Comparison of ENCODE assay signal across 20 cellular contexts in genomic region chr7:22344655-22345054, GRCh38.
"Had no signal": no experiment of that assay in that cellular context is flagged by ENCODE, and none has a peak within 500 bp of the region (broad histone marks: within the 10 kb centered on the region; RNA-seq: fewer than 3 reads in every experiment).

No MANE protein-coding gene starts in this region.

- H3K9me3 Mint-ChIP-seq: dendritic cell treated with granulocyte-macrophage colony-stimulating factor and Interleukin-4, amounts not matched to agents 40 ng/mL and 50 ng/mL, for 4 days had no signal

- H3K27me3 ChIP-seq: esophagus squamous epithelium, spleen, thyroid gland, upper lobe of left lung, uterus had no signal

- H3K4me1 ChIP-seq: psoas muscle, thyroid gland, uterus had no signal

- H3K4me3 ChIP-seq: esophagus squamous epithelium, psoas muscle, spleen, thyroid gland, upper lobe of left lung, uterus had no signal

- FAIRE-seq: kidney had no signal

- H3K9me3 ChIP-seq: esophagus squamous epithelium, psoas muscle, spleen, thyroid gland, upper lobe of left lung, uterus had no signal

- H3K27ac Mint-ChIP-seq: dendritic cell treated with granulocyte-macrophage colony-stimulating factor and Interleukin-4, amounts not matched to agents 40 ng/mL and 50 ng/mL, for 4 days; nephron progenitor cell; stimulated activated naive B cell treated with anti-CD40 and anti-IgM and Interleukin-4, amounts not matched to agents 10 μg/mL and 1 μg/mL and 100 μg/mL, for 72 hours had no signal

- H3K4me3 Mint-ChIP-seq: dendritic cell treated with granulocyte-macrophage colony-stimulating factor and Interleukin-4, amounts not matched to agents 40 ng/mL and 50 ng/mL, for 4 days; naive B cell; nephron progenitor cell; stimulated activated naive B cell treated with anti-CD40 and anti-IgM and Interleukin-4, amounts not matched to agents 10 μg/mL and 1 μg/mL and 100 μg/mL, for 72 hours had no signal

- H3K36me3 ChIP-seq: esophagus squamous epithelium, spleen, thyroid gland, upper lobe of left lung, uterus had no signal

- ATAC-seq: left colon, left ventricle myocardium superior, psoas muscle, sciatic nerve had no signal

- DNase-seq: esophagus squamous epithelium; foreskin fibroblast; kidney; left colon; left ventricle myocardium superior; mesendoderm; naive B cell; nephron progenitor cell; psoas muscle; retina; spleen; stimulated activated CD4-positive, alpha-beta T cell treated with anti-CD3 and anti-CD28 coated beads, Interleukin-15, amount 100 ng/mL, for 24 hours; stimulated activated CD4-positive, alpha-beta T cell treated with anti-CD3 and anti-CD28 coated beads, Interleukin-1b, Interleukin-23, amount 100 ng/mL, for 48 hours; stimulated activated CD4-positive, alpha-beta T cell treated with anti-CD3 and anti-CD28 coated beads, Interleukin-4, amount 100 ng/mL, for 24 hours; stimulated activated naive B cell treated with anti-CD40 and anti-IgM and Interleukin-4, amounts not matched to agents 10 μg/mL and 1 μg/mL and 100 μg/mL, for 72 hours; thyroid gland; upper lobe of left lung; uterus had no signal

- H3K27ac ChIP-seq: esophagus squamous epithelium, psoas muscle, spleen, thyroid gland, uterus had no signal
